In the genomic region with DNA sequence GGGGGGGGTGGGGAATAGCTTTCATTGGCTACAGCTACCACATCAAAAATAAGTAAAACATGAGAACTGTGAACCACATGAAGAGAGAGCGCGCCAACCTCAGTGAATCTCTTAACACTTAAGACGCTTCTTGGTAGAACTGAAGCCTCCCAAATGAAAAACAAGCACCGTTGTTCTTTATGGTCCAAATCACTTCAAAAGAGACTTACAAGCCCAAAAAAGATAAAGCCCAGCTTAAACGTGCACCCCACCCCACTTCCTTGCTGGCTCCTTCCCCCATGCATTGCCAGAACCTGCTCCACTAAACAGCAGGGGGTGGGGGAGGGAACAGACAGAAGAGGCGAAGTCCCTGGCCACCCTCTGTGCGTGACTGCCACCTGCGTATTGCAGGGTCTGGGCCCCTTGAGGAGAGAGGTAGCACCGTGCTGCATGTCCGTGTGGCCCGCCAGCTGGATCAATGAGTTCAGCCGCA, we compare ENCODE assay signal across 13 cellular contexts.
A peak's percentile ranks its signal among the peaks of the same experiment; 100 is the strongest.
DNase-seq lines count a peak whose midpoint lies in the region; ATAC-seq and TF ChIP-seq lines count a peak whose summit lies in the region.
"Had no signal": no experiment of that assay in that cellular context is flagged by ENCODE, and none has a peak within 500 bp of the region (broad histone marks: within the 10 kb centered on the region; RNA-seq: fewer than 3 reads in every experiment).

No MANE protein-coding gene starts in this region.

- H3K9ac ChIP-seq in H9 (ENCODE audit: extremely low read depth, insufficient read length, low read length) = no peak overlapping the region
- H3K9ac ChIP-seq: KMS-11 had no signal

- no CpG with 5 or more reads among the region's 12 CpGs for WGBS in H9 (ENCODE audit: extremely low coverage, insufficient read length, low lambda C conversion rate)

- no peak overlapping the region for H4K5ac ChIP-seq in H9 (ENCODE audit: insufficient read length, low read depth, low read length)

- H3K79me2 ChIP-seq in H9 (ENCODE audit: insufficient read depth, low read length) = no peaks in the 10 kb centered on the region
- no peaks in the 10 kb centered on the region for H3K79me2 ChIP-seq in PC-9 (ENCODE audit: low read depth)

- H3F3A ChIP-seq in PC-9 (ENCODE audit: insufficient read depth, low read depth) = no peaks in the 10 kb centered on the region

- no peak overlapping the region for H3K27ac ChIP-seq in H9 (ENCODE audit: insufficient read length, low read depth, low read length)
- no peak overlapping the region for H3K27ac ChIP-seq in PC-9
- H3K27ac ChIP-seq: KMS-11, left lung had no signal

- H3K36me3 Mint-ChIP-seq in H9 (ENCODE audit: insufficient read depth in 1 of 3, low read depth in 3 of 3) = no peaks in the 10 kb centered on the region
- peaks cover 3% of the 10 kb centered on the region for H3K36me3 Mint-ChIP-seq in activated CD8-positive, alpha-beta T cell treated with anti-CD3 and anti-CD28 coated beads for 36 hours (ENCODE audit: low read depth)
- H3K36me3 Mint-ChIP-seq: stimulated activated memory B cell treated with anti-CD40 and anti-IgM and Interleukin-4, amounts not matched to agents 10 μg/mL and 1 μg/mL and 100 μg/mL, for 72 hours had no signal

- H3K56ac ChIP-seq in H9 (ENCODE audit: insufficient read length, low read depth, low read length) = no peak overlapping the region

- H3K79me1 ChIP-seq in H9 (ENCODE audit: insufficient read depth, low read depth, low read length, poor library complexity, severe bottlenecking) = no peaks in the 10 kb centered on the region

- H3K9me2 ChIP-seq in PC-9 (ENCODE audit: insufficient read depth) = no peaks in the 10 kb centered on the region

- H2AK5ac ChIP-seq in H9 (ENCODE audit: insufficient read length, low read length) = no peak overlapping the region

- no peaks in the 10 kb centered on the region for H4K20me1 ChIP-seq in H9 (ENCODE audit: control insufficient read depth, insufficient read depth, insufficient read length)
- H4K20me1 ChIP-seq in PC-9 (ENCODE audit: insufficient read depth) = no peaks in the 10 kb centered on the region

- no TSS peak for BruUV-seq in PC-9 (replicated peaks; lab: Mats Ljungman, UMichigan)

- H3K23ac ChIP-seq in H9 (ENCODE audit: insufficient read length, low read depth, low read length) = no peak overlapping the region

- no peaks in the 10 kb centered on the region for H3K9me3 Mint-ChIP-seq in H9
- H3K9me3 Mint-ChIP-seq in activated CD8-positive, alpha-beta T cell treated with anti-CD3 and anti-CD28 coated beads for 36 hours = no peaks in the 10 kb centered on the region
- H3K9me3 Mint-ChIP-seq: stimulated activated memory B cell treated with anti-CD40 and anti-IgM and Interleukin-4, amounts not matched to agents 10 μg/mL and 1 μg/mL and 100 μg/mL, for 72 hours had no signal

- peak; percentile 38 for DNase-seq in H9
- peak; percentile 87 for DNase-seq in activated CD8-positive, alpha-beta T cell treated with anti-CD3 and anti-CD28 coated beads for 36 hours
- DNase-seq in activated naive CD8-positive, alpha-beta T cell treated with anti-CD3 and anti-CD28 coated beads, Interleukin-2, amount 50 U/mL, for 16 hours (ENCODE audit: low read depth, low spot score) = peak; percentile 48
- peak; percentile 50 for DNase-seq in stimulated activated CD4-positive, alpha-beta T cell treated with anti-CD3 and anti-CD28 coated beads, Interleukin-4, amount 100 ng/mL, for 1 hour
- DNase-seq in SHP77 treated with DMSO at 0.1 percent for 48 hours (lab: John Stamatoyannopoulos, UW) = no peak
- DNase-seq in NCI-H1092 (lab: John Stamatoyannopoulos, UW) = no peak
- DNase-seq in PC-9 = no peak
- DNase-seq in DMS153 treated with DMSO at 0.1 percent for 48 hours (lab: John Stamatoyannopoulos, UW; ENCODE audit: unreplicated experiment) = no peak
- DNase-seq: foreskin fibroblast, NCI-H524 had no signal

- peaks cover 32 to 37% of the 10 kb centered on the region in 2 experiments for H3K4me1 Mint-ChIP-seq in H9
- peaks cover 86% of the 10 kb centered on the region for H3K4me1 Mint-ChIP-seq in activated CD8-positive, alpha-beta T cell treated with anti-CD3 and anti-CD28 coated beads for 36 hours (ENCODE audit: low read depth)

- H3K14ac ChIP-seq in H9 (ENCODE audit: insufficient read depth, low read length) = peak overlapping the region; percentile 58

- H3K27me3 Mint-ChIP-seq in H9 (ENCODE audit: low read depth) = peaks cover 4% of the 10 kb centered on the region
- H3K27me3 Mint-ChIP-seq in activated CD8-positive, alpha-beta T cell treated with anti-CD3 and anti-CD28 coated beads for 36 hours = no peaks in the 10 kb centered on the region
- H3K27me3 Mint-ChIP-seq: stimulated activated memory B cell treated with anti-CD40 and anti-IgM and Interleukin-4, amounts not matched to agents 10 μg/mL and 1 μg/mL and 100 μg/mL, for 72 hours had no signal

- intact Hi-C loops in activated CD8-positive, alpha-beta T cell treated with anti-CD3 and anti-CD28 coated beads for 36 hours (cut with micrococcal nuclease) = loop anchor here (10.0 kb wide), 1 partner anchor 477 kb away; the partner anchor contains the start of gene FOXO1
- intact Hi-C loops in PC-9 (cut with micrococcal nuclease; ENCODE audit: unreplicated experiment) = no loop called here

- H3T11ph ChIP-seq in H9 (ENCODE audit: low read length) = no peak overlapping the region

- H2BK5ac ChIP-seq in H9 (ENCODE audit: insufficient read length, low read length) = no peak overlapping the region

- H3K27ac Mint-ChIP-seq in H9 = no peak overlapping the region
- H3K27ac Mint-ChIP-seq in activated CD8-positive, alpha-beta T cell treated with anti-CD3 and anti-CD28 coated beads for 36 hours = peak overlapping the region; percentile 92
- H3K27ac Mint-ChIP-seq: stimulated activated memory B cell treated with anti-CD40 and anti-IgM and Interleukin-4, amounts not matched to agents 10 μg/mL and 1 μg/mL and 100 μg/mL, for 72 hours had no signal

- no peak overlapping the region for H2BK15ac ChIP-seq in H9 (ENCODE audit: low read depth, low read length)

- no peak overlapping the region for H3K4me3 Mint-ChIP-seq in H9
- peak overlapping the region; percentile 68 for H3K4me3 Mint-ChIP-seq in activated CD8-positive, alpha-beta T cell treated with anti-CD3 and anti-CD28 coated beads for 36 hours
- H3K4me3 Mint-ChIP-seq: stimulated activated memory B cell treated with anti-CD40 and anti-IgM and Interleukin-4, amounts not matched to agents 10 μg/mL and 1 μg/mL and 100 μg/mL, for 72 hours had no signal

- no peaks in the 10 kb centered on the region for H3K23me2 ChIP-seq in H9 (ENCODE audit: insufficient read length, low read depth, low read length, poor library complexity, severe bottlenecking)

- H2BK120ac ChIP-seq in H9 (ENCODE audit: low read depth, low read length, poor library complexity, severe bottlenecking) = no peak overlapping the region

- TF ChIP-seq CTCF in H9 (conservative IDR thresholded peaks at IDR 0.05) (no peak), PC-9 (conservative IDR thresholded peaks at IDR 0.05) (no peak)
- TF ChIP-seq CTCF in activated CD8-positive, alpha-beta T cell treated with anti-CD3 and anti-CD28 coated beads for 36 hours (IDR thresholded peaks at IDR 0.05) = no peak

- H3K4ac ChIP-seq in H9 (ENCODE audit: low read depth, low read length) = no peak overlapping the region

- H3K4me1 ChIP-seq in H9 (ENCODE audit: insufficient read depth, low read length) = peaks cover 6% of the 10 kb centered on the region; the same call in 1 of the 2 replicates
- no peaks in the 10 kb centered on the region for H3K4me1 ChIP-seq in PC-9 (replicated peaks; ENCODE audit: insufficient read depth)

- H4K8ac ChIP-seq in H9 (replicated peaks; ENCODE audit: insufficient read length, low read depth, low read length) = no peak overlapping the region

- H3K27me3 ChIP-seq in H9 (ENCODE audit: insufficient read depth, low read length) (no peaks in the 10 kb centered on the region), PC-9 (ENCODE audit: insufficient read depth, low read depth) (no peaks in the 10 kb centered on the region)
- H3K27me3 ChIP-seq: left lung had no signal

- H3K4me3 ChIP-seq in PC-9 = no peak overlapping the region
- H3K4me3 ChIP-seq: left lung had no signal

- H3K4me2 ChIP-seq in H9 (ENCODE audit: insufficient read depth, insufficient read length, low read length) (no peak overlapping the region), PC-9 (no peak overlapping the region)
- H3K4me2 ChIP-seq: KMS-11 had no signal

- H4K91ac ChIP-seq in H9 (ENCODE audit: insufficient read length, low read depth, low read length) = no peak overlapping the region

- H3K9me3 ChIP-seq in H9 (ENCODE audit: control insufficient read depth, low read depth, low read length) = no peaks in the 10 kb centered on the region
- no peaks in the 10 kb centered on the region for H3K9me3 ChIP-seq in PC-9 (ENCODE audit: insufficient read depth, low read depth)
- H3K9me3 ChIP-seq: left lung had no signal

- H2AFZ ChIP-seq in H9 (ENCODE audit: low read length) (no peak overlapping the region), PC-9 (no peak overlapping the region)

- no peak overlapping the region for H2BK20ac ChIP-seq in H9 (ENCODE audit: low read depth, low read length, poor library complexity, severe bottlenecking)

- ATAC-seq in activated CD8-positive, alpha-beta T cell treated with anti-CD3 and anti-CD28 coated beads for 36 hours = peak; percentile 64
- ATAC-seq: left lung; stimulated activated memory B cell treated with anti-CD40 and anti-IgM and Interleukin-4, amounts not matched to agents 10 μg/mL and 1 μg/mL and 100 μg/mL, for 72 hours had no signal

- no peaks in the 10 kb centered on the region for H3K36me3 ChIP-seq in PC-9 (ENCODE audit: low read depth)
- H3K36me3 ChIP-seq: left lung had no signal

- no peak overlapping the region for H3K18ac ChIP-seq in H9 (ENCODE audit: insufficient read length, low read depth, low read length)

- H2BK12ac ChIP-seq in H9 (ENCODE audit: insufficient read length, low read depth, low read length) = no peak overlapping the region

- CTCF ChIA-PET in activated CD8-positive, alpha-beta T cell treated with anti-CD3 and anti-CD28 coated beads for 36 hours (lab: Charles Lee) = interaction anchor here (0.6 to 2.5 kb wide), 8 partner anchors 12 to 495 kb away, joined by 3 to 6 read pairs (median 3); no protein-coding TSS in a partner anchor
- CTCF ChIA-PET in PC-9 (lab: Charles Lee) = no interaction called here

- POLR2A ChIA-PET in activated CD8-positive, alpha-beta T cell treated with anti-CD3 and anti-CD28 coated beads for 36 hours (lab: Charles Lee) = interaction anchor here (0.6 to 1.7 kb wide), 9 partner anchors 8 to 476 kb away, joined by 3 to 5 read pairs (median 3); no protein-coding TSS in a partner anchor
- POLR2A ChIA-PET in PC-9 (lab: Charles Lee; ENCODE audit: unreplicated experiment) = no interaction called here

Comparison
In these comparisons a context has a peak if more than half of its experiments do, and no peak if none do; other contexts are left out.
1. DNase-seq: peak in H9 (single experiment), activated CD8-positive, alpha-beta T cell treated with anti-CD3 and anti-CD28 coated beads for 36 hours (single experiment), activated naive CD8-positive, alpha-beta T cell treated with anti-CD3 and anti-CD28 coated beads, Interleukin-2, amount 50 U/mL, for 16 hours (single experiment) and stimulated activated CD4-positive, alpha-beta T cell treated with anti-CD3 and anti-CD28 coated beads, Interleukin-4, amount 100 ng/mL, for 1 hour (single experiment); none in SHP77 treated with DMSO at 0.1 percent for 48 hours (single experiment), NCI-H1092 (single experiment), PC-9 (0 of 2) and DMS153 treated with DMSO at 0.1 percent for 48 hours (single experiment).